ENCODE assay signal across 9 cellular contexts in genomic region chr14:90726656-90727055, GRCh38.
DNase-seq lines count a peak whose midpoint lies in the region; ATAC-seq, FAIRE-seq and TF ChIP-seq lines count a peak whose summit lies in the region.
"Had no signal": no experiment of that assay in that cellular context is flagged by ENCODE, and none has a peak within 500 bp of the region (broad histone marks: within the 10 kb centered on the region; RNA-seq: fewer than 3 reads in every experiment).

No MANE protein-coding gene starts in this region.

- H3K4me2 ChIP-seq in HepG2 (ENCODE audit: low read depth, low read length) = no peak overlapping the region

- CTCF ChIA-PET in HepG2 (lab: Yijun Ruan, JAX; ENCODE audit: low intra/inter-chr PET ratio, low total read pairs) = no interaction called here

- no peak overlapping the region for H3K9ac ChIP-seq in HepG2 (ENCODE audit: insufficient read depth, low read depth, low read length)

- H3K4me3 ChIP-seq in adrenal gland (no peak overlapping the region), HepG2 (replicated peaks in 1 of 3; ENCODE audit: insufficient read depth in 1 of 3, low read depth in 2 of 3, low read length in 3 of 3) (no peak overlapping the region)
- H3K4me3 ChIP-seq: right lobe of liver had no signal

- DNase-seq in HFFc6 (peak; percentile 5), adrenal gland (peak in 5 of 7 donors; percentile 35 to 73 (median 38)), hippocampal formation (lab: John Stamatoyannopoulos, UW) (peak; percentile 60 to 85), smooth muscle cell of the brain vasculature (ENCODE audit: low read depth, low spot score) (peak; percentile 41), ACHN (no peak), HepG2 (ENCODE audit: low spot score) (no peak)
- DNase-seq in activated T-cell treated with anti-CD3 and anti-CD28 coated beads, Interleukin-2, amount 50 U/mL, for 72 hours = no peak
- DNase-seq: right lobe of liver had no signal

- H3K27me3 Mint-ChIP-seq in HFFc6 (ENCODE audit: insufficient read depth) = no peaks in the 10 kb centered on the region; the same call in 1 of the 2 replicates
- H3K27me3 Mint-ChIP-seq in activated T-cell treated with anti-CD3 and anti-CD28 coated beads, Interleukin-2, amount 50 U/mL, for 72 hours (ENCODE audit: low read depth) = no peaks in the 10 kb centered on the region

- TF ChIP-seq POLR2A in adrenal gland (IDR thresholded peaks at IDR 0.05) (no peak), HepG2 (IDR thresholded peaks at IDR 0.05; ENCODE audit: insufficient read depth in 1 of 2, low read depth in 2 of 2, low read length in 2 of 2) (no peak)

- H3K36me3 ChIP-seq in adrenal gland (replicated peaks in 1 of 2) (no peaks in the 10 kb centered on the region), HepG2 (replicated peaks in 1 of 2; ENCODE audit: control insufficient read depth in 1 of 2, insufficient read depth in 2 of 2, low read length in 2 of 2) (no peaks in the 10 kb centered on the region)

- H3K27ac ChIP-seq in adrenal gland (no peak overlapping the region), HepG2 (ENCODE audit: extremely low read length, insufficient read depth, low read length) (no peak overlapping the region)
- H3K27ac ChIP-seq: right lobe of liver had no signal

- peaks cover 5% of the 10 kb centered on the region; the same call in 1 of the 2 replicates for H3K36me3 Mint-ChIP-seq in HFFc6 (ENCODE audit: low read depth)
- no peaks in the 10 kb centered on the region for H3K36me3 Mint-ChIP-seq in activated T-cell treated with anti-CD3 and anti-CD28 coated beads, Interleukin-2, amount 50 U/mL, for 72 hours (ENCODE audit: insufficient read depth in 2 of 2)

- no peak for FAIRE-seq in HepG2 (lab: Jason Lieb, UNC)

- TF ChIP-seq CTCF in HFFc6 (IDR thresholded peaks at IDR 0.05) (no peak), adrenal gland (IDR thresholded peaks at IDR 0.05) (peak in 1 of 6 experiments; percentile 24), HepG2 (CRISPR knock-in tag; IDR thresholded peaks at IDR 0.05) (no peak)

- H3K27me3 ChIP-seq in adrenal gland (no peaks in the 10 kb centered on the region), HepG2 (ENCODE audit: control insufficient read depth in 1 of 2, insufficient read depth in 2 of 2, low read length in 2 of 2) (no peaks in the 10 kb centered on the region)
- H3K27me3 ChIP-seq: right lobe of liver had no signal

- POLR2A ChIA-PET in HepG2 (lab: Yijun Ruan, JAX) = no interaction called here

- H2AFZ ChIP-seq in HepG2 (ENCODE audit: low read length) = no peak overlapping the region

- peaks cover 11% of the 10 kb centered on the region for H3K4me1 Mint-ChIP-seq in HFFc6 (ENCODE audit: low read depth)
- no peaks in the 10 kb centered on the region for H3K4me1 Mint-ChIP-seq in activated T-cell treated with anti-CD3 and anti-CD28 coated beads, Interleukin-2, amount 50 U/mL, for 72 hours (ENCODE audit: low read depth)

- no peaks in the 10 kb centered on the region for H3K9me3 Mint-ChIP-seq in HFFc6
- H3K9me3 Mint-ChIP-seq in activated T-cell treated with anti-CD3 and anti-CD28 coated beads, Interleukin-2, amount 50 U/mL, for 72 hours = no peaks in the 10 kb centered on the region

- H3K9me3 ChIP-seq in adrenal gland (replicated peaks in 1 of 3) (no peaks in the 10 kb centered on the region), HepG2 (ENCODE audit: low read length) (no peaks in the 10 kb centered on the region)
- H3K9me3 ChIP-seq: right lobe of liver had no signal

- peaks cover 0 to 15% of the 10 kb centered on the region in 2 donors for H3K4me1 ChIP-seq in adrenal gland (replicated peaks in 1 of 2)
- H3K4me1 ChIP-seq in HepG2 (ENCODE audit: insufficient read depth, low read length) = no peaks in the 10 kb centered on the region
- H3K4me1 ChIP-seq: right lobe of liver had no signal

- no peak overlapping the region for H3K27ac Mint-ChIP-seq in HFFc6
- H3K27ac Mint-ChIP-seq in activated T-cell treated with anti-CD3 and anti-CD28 coated beads, Interleukin-2, amount 50 U/mL, for 72 hours = no peak overlapping the region

- TF ChIP-seq RAD21 in HepG2 (CRISPR knock-in tag; IDR thresholded peaks at IDR 0.05) = no peak

- 47 to 69% (median 61%) methylated on average over 6 to 9 of the region's 9 CpGs for WGBS in adrenal gland, 4 donors
- 70% methylated on average over 9 of the region's 9 CpGs for WGBS in HepG2 (ENCODE audit: low lambda C conversion rate)

- intact Hi-C loops in adrenal gland (cut with DNase I) = no loop called here
- intact Hi-C loops in HepG2 (cut with micrococcal nuclease; ENCODE audit: unreplicated experiment) = no loop called here

- in situ Hi-C loops in ACHN (cut with HindIII; ENCODE audit: low pct_ligation_motif_present, low pct_unique_long_range_greater_than_20kb, low sequenced_read_pairs) = no loop called here
- in situ Hi-C loops in HepG2 (cut with HindIII; ENCODE audit: extremely low pct_ligation_motif_present, low pct_unique_long_range_greater_than_20kb) = no loop called here

- H3K79me2 ChIP-seq in HepG2 (ENCODE audit: insufficient read depth, low read length) = no peaks in the 10 kb centered on the region

- H3K4me3 Mint-ChIP-seq in HFFc6 = no peak overlapping the region
- H3K4me3 Mint-ChIP-seq in activated T-cell treated with anti-CD3 and anti-CD28 coated beads, Interleukin-2, amount 50 U/mL, for 72 hours = no peak overlapping the region

- H4K20me1 ChIP-seq in HepG2 (ENCODE audit: insufficient read depth, low read length) = no peaks in the 10 kb centered on the region

- TF ChIP-seq EP300 in HepG2 (IDR thresholded peaks at IDR 0.05; ENCODE audit: low read depth in 2 of 2, low read length in 2 of 2) (no peak), HepG2 (CRISPR knock-in tag; IDR thresholded peaks at IDR 0.05; ENCODE audit: borderline replicate concordance) (no peak)

- ATAC-seq in GM19463 (IDR thresholded peaks at IDR 0.05; ENCODE audit: unreplicated experiment) (no peak), HepG2 (no peak)
- no peak for ATAC-seq in activated T-cell treated with anti-CD3 and anti-CD28 coated beads, Interleukin-2, amount 50 U/mL, for 72 hours (replicated peaks in 1 of 2)
- ATAC-seq: right lobe of liver had no signal

- BruUV-seq in HepG2 (replicated peaks; lab: Mats Ljungman, UMichigan) = no TSS peak

TF ChIP-seq in HepG2, 621 proteins besides CTCF, POLR2A, EP300 and RAD21:
- TF ChIP-seq ZNF180 (CRISPR knock-in tag; IDR thresholded peaks at IDR 0.05; ENCODE audit: borderline replicate concordance, low read depth) = no peak
- TF ChIP-seq FOXA3 (CRISPR knock-in tag; IDR thresholded peaks at IDR 0.05) = no peak
- TF ChIP-seq ZNF660 (CRISPR knock-in tag; IDR thresholded peaks at IDR 0.05; ENCODE audit: borderline replicate concordance, low read depth) = no peak
- no peak for TF ChIP-seq KDM2A (CRISPR knock-in tag; IDR thresholded peaks at IDR 0.05; ENCODE audit: borderline replicate concordance, low read depth)
- TF ChIP-seq NCOA1 (CRISPR knock-in tag; IDR thresholded peaks at IDR 0.05) = no peak
- TF ChIP-seq FIP1L1 (IDR thresholded peaks at IDR 0.05; ENCODE audit: borderline replicate concordance, insufficient read depth, low read depth, low read length) = no peak
- no peak for TF ChIP-seq GPN1 (CRISPR knock-in tag; IDR thresholded peaks at IDR 0.05; ENCODE audit: borderline replicate concordance)
- no peak for TF ChIP-seq ZNF879 (CRISPR knock-in tag; IDR thresholded peaks at IDR 0.05)
- TF ChIP-seq ZBTB21 (CRISPR knock-in tag; IDR thresholded peaks at IDR 0.05) = no peak
- no peak for TF ChIP-seq PTBP1 (IDR thresholded peaks at IDR 0.05; ENCODE audit: low read depth, low read length, poor library complexity, severe bottlenecking)
- TF ChIP-seq ZNF441 (CRISPR knock-in tag; IDR thresholded peaks at IDR 0.05; ENCODE audit: borderline replicate concordance) = no peak
- no peak for TF ChIP-seq ZNF615 (CRISPR knock-in tag; IDR thresholded peaks at IDR 0.05; ENCODE audit: borderline replicate concordance)
TF ChIP-seq in HepG2: peak in this region for 0.

Comparison
In these comparisons a context has a peak if more than half of its experiments do, and no peak if none do; other contexts are left out.
1. DNase-seq: peak in HFFc6 (single experiment), adrenal gland (5 of 7), hippocampal formation (2 of 2) and smooth muscle cell of the brain vasculature (single experiment); none in ACHN (single experiment), activated T-cell treated with anti-CD3 and anti-CD28 coated beads, Interleukin-2, amount 50 U/mL, for 72 hours (0 of 2) and HepG2 (single experiment).